In genomic region chr5:57042524-57042931, GRCh38 we compare ENCODE assay signal across 2 cellular contexts.
TF ChIP-seq lines count a peak whose summit lies in the region.

No MANE protein-coding gene starts in this region.

TF ChIP-seq in HEK293, 187 proteins besides CTCF, POLR2A, EP300 and RAD21 (continued from another document and continues in another):
- peak; percentile 56; the same call in 1 of the 2 replicates for TF ChIP-seq ZNF391 (tag by site-specific recombination; IDR thresholded peaks at IDR 0.05; ENCODE audit: borderline replicate concordance, low read depth)
- TF ChIP-seq PRDM10 (tag by site-specific recombination; IDR thresholded peaks at IDR 0.05), result peak; percentile 87
- peak; percentile 61; the same call in 1 of the 2 replicates for TF ChIP-seq GLI4 (tag by site-specific recombination; IDR thresholded peaks at IDR 0.05)
- peak; percentile 80 for TF ChIP-seq WT1 (tag by site-specific recombination; IDR thresholded peaks at IDR 0.05)
- peak; percentile 43; the same call in 1 of the 2 replicates for TF ChIP-seq REST (tag by site-specific recombination; IDR thresholded peaks at IDR 0.05)
- TF ChIP-seq TCF7L2 (IDR thresholded peaks at IDR 0.05; ENCODE audit: borderline replicate concordance, low read depth, low read length), result no peak
- TF ChIP-seq HOXC10 (CRISPR knock-in tag; IDR thresholded peaks at IDR 0.05), result no peak
- peak; percentile 42; the same call in 1 of the 2 replicates for TF ChIP-seq ZNF791 (tag by site-specific recombination; IDR thresholded peaks at IDR 0.05)
- peak; percentile 99 for TF ChIP-seq ZNF24 (tag by site-specific recombination; IDR thresholded peaks at IDR 0.05)
- TF ChIP-seq ZNF416 (tag by site-specific recombination; IDR thresholded peaks at IDR 0.05), result 0 out of 2 replicates have a peak, but pooled peaks have one; percentile 39
- peak; percentile 91 for TF ChIP-seq GFI1B (tag by site-specific recombination; IDR thresholded peaks at IDR 0.05)
- no peak for TF ChIP-seq ZBTB8A (tag by site-specific recombination; IDR thresholded peaks at IDR 0.05)
- peak; percentile 89 for TF ChIP-seq ZNF2 (tag by site-specific recombination; IDR thresholded peaks at IDR 0.05)
- TF ChIP-seq, protein P1, sequence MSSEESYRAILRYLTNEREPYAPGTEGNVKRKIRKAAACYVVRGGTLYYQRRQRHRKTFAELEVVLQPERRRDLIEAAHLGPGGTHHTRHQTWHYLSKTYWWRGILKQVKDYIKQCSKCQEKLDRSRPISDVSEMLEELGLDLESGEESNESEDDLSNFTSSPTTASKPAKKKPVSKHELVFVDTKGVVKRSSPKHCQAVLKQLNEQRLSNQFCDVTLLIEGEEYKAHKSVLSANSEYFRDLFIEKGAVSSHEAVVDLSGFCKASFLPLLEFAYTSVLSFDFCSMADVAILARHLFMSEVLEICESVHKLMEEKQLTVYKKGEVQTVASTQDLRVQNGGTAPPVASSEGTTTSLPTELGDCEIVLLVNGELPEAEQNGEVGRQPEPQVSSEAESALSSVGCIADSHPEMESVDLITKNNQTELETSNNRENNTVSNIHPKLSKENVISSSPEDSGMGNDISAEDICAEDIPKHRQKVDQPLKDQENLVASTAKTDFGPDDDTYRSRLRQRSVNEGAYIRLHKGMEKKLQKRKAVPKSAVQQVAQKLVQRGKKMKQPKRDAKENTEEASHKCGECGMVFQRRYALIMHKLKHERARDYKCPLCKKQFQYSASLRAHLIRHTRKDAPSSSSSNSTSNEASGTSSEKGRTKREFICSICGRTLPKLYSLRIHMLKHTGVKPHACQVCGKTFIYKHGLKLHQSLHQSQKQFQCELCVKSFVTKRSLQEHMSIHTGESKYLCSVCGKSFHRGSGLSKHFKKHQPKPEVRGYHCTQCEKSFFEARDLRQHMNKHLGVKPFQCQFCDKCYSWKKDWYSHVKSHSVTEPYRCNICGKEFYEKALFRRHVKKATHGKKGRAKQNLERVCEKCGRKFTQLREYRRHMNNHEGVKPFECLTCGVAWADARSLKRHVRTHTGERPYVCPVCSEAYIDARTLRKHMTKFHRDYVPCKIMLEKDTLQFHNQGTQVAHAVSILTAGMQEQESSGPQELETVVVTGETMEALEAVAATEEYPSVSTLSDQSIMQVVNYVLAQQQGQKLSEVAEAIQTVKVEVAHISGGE (tag by site-specific recombination; conservative IDR thresholded peaks at IDR 0.05; ENCODE audit: low read depth), result peak; percentile 48
- TF ChIP-seq SCRT1 (tag by site-specific recombination; IDR thresholded peaks at IDR 0.05; ENCODE audit: borderline replicate concordance), result peak; percentile 49; the same call in 1 of the 2 replicates
- TF ChIP-seq ZNF23 (tag by site-specific recombination; IDR thresholded peaks at IDR 0.05; ENCODE audit: borderline replicate concordance), result no peak
- TF ChIP-seq ZNF473 (tag by site-specific recombination; IDR thresholded peaks at IDR 0.05), result 0 out of 2 replicates have a peak, but pooled peaks have one; percentile 66
- TF ChIP-seq ZNF560 (tag by site-specific recombination; IDR thresholded peaks at IDR 0.05; ENCODE audit: borderline replicate concordance), result no peak
- TF ChIP-seq ZNF366 (tag by site-specific recombination; conservative IDR thresholded peaks at IDR 0.05), result peak; percentile 77

TF ChIP-seq in K562, 482 proteins besides CTCF, POLR2A, EP300 and RAD21 (continued from another document and continues in another):
- TF ChIP-seq, protein P2, sequence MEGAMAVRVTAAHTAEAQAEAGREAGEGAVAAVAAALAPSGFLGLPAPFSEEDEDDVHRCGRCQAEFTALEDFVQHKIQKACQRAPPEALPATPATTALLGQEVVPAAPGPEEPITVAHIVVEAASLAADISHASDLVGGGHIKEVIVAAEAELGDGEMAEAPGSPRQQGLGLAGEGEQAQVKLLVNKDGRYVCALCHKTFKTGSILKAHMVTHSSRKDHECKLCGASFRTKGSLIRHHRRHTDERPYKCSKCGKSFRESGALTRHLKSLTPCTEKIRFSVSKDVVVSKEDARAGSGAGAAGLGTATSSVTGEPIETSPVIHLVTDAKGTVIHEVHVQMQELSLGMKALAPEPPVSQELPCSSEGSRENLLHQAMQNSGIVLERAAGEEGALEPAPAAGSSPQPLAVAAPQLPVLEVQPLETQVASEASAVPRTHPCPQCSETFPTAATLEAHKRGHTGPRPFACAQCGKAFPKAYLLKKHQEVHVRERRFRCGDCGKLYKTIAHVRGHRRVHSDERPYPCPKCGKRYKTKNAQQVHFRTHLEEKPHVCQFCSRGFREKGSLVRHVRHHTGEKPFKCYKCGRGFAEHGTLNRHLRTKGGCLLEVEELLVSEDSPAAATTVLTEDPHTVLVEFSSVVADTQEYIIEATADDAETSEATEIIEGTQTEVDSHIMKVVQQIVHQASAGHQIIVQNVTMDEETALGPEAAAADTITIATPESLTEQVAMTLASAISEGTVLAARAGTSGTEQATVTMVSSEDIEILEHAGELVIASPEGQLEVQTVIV (CRISPR knock-in tag; IDR thresholded peaks at IDR 0.05; ENCODE audit: borderline replicate concordance), result no peak
- no peak for TF ChIP-seq RBM39 (optimal IDR thresholded peaks at IDR 0.05; ENCODE audit: low read depth, low read length)
- peak; percentile 49; the same call in 1 of the 2 replicates for TF ChIP-seq ETV1 (tag; conservative IDR thresholded peaks at IDR 0.05; ENCODE audit: low read depth)
- no peak for TF ChIP-seq HOXB6 (CRISPR knock-in tag; IDR thresholded peaks at IDR 0.05; ENCODE audit: borderline replicate concordance)
- TF ChIP-seq, protein P3, sequence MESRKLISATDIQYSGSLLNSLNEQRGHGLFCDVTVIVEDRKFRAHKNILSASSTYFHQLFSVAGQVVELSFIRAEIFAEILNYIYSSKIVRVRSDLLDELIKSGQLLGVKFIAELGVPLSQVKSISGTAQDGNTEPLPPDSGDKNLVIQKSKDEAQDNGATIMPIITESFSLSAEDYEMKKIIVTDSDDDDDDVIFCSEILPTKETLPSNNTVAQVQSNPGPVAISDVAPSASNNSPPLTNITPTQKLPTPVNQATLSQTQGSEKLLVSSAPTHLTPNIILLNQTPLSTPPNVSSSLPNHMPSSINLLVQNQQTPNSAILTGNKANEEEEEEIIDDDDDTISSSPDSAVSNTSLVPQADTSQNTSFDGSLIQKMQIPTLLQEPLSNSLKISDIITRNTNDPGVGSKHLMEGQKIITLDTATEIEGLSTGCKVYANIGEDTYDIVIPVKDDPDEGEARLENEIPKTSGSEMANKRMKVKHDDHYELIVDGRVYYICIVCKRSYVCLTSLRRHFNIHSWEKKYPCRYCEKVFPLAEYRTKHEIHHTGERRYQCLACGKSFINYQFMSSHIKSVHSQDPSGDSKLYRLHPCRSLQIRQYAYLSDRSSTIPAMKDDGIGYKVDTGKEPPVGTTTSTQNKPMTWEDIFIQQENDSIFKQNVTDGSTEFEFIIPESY (CRISPR knock-in tag; IDR thresholded peaks at IDR 0.05), result no peak
- TF ChIP-seq SP1 (CRISPR knock-in tag; IDR thresholded peaks at IDR 0.05), result no peak
- TF ChIP-seq CBX8 (IDR thresholded peaks at IDR 0.05; ENCODE audit: borderline replicate concordance, extremely low read depth, low read depth, low read length, poor library complexity, severe bottlenecking), result no peak
- no peak for TF ChIP-seq TFAM (CRISPR knock-in tag; conservative IDR thresholded peaks at IDR 0.05)
- peak; percentile 96 for TF ChIP-seq ARID1B (IDR thresholded peaks at IDR 0.05)
- TF ChIP-seq U2AF2 (optimal IDR thresholded peaks at IDR 0.05; ENCODE audit: low read depth, low read length), result no peak
- TF ChIP-seq ZNF644 (tag; IDR thresholded peaks at IDR 0.05; ENCODE audit: low read depth), result no peak
- no peak for TF ChIP-seq ZFPM2 (CRISPR knock-in tag; IDR thresholded peaks at IDR 0.05)
- peak; percentile 41 for TF ChIP-seq CEBPB (tag; IDR thresholded peaks at IDR 0.05)
- TF ChIP-seq SOX6 (IDR thresholded peaks at IDR 0.05), result peak; percentile 81
- no peak for TF ChIP-seq RUNX1 (IDR thresholded peaks at IDR 0.05; ENCODE audit: low read depth)
- no peak for TF ChIP-seq HMG20A (CRISPR knock-in tag; conservative IDR thresholded peaks at IDR 0.05)
- TF ChIP-seq NFE2 (IDR thresholded peaks at IDR 0.05; ENCODE audit: low read depth), result no peak
- TF ChIP-seq, protein P4, sequence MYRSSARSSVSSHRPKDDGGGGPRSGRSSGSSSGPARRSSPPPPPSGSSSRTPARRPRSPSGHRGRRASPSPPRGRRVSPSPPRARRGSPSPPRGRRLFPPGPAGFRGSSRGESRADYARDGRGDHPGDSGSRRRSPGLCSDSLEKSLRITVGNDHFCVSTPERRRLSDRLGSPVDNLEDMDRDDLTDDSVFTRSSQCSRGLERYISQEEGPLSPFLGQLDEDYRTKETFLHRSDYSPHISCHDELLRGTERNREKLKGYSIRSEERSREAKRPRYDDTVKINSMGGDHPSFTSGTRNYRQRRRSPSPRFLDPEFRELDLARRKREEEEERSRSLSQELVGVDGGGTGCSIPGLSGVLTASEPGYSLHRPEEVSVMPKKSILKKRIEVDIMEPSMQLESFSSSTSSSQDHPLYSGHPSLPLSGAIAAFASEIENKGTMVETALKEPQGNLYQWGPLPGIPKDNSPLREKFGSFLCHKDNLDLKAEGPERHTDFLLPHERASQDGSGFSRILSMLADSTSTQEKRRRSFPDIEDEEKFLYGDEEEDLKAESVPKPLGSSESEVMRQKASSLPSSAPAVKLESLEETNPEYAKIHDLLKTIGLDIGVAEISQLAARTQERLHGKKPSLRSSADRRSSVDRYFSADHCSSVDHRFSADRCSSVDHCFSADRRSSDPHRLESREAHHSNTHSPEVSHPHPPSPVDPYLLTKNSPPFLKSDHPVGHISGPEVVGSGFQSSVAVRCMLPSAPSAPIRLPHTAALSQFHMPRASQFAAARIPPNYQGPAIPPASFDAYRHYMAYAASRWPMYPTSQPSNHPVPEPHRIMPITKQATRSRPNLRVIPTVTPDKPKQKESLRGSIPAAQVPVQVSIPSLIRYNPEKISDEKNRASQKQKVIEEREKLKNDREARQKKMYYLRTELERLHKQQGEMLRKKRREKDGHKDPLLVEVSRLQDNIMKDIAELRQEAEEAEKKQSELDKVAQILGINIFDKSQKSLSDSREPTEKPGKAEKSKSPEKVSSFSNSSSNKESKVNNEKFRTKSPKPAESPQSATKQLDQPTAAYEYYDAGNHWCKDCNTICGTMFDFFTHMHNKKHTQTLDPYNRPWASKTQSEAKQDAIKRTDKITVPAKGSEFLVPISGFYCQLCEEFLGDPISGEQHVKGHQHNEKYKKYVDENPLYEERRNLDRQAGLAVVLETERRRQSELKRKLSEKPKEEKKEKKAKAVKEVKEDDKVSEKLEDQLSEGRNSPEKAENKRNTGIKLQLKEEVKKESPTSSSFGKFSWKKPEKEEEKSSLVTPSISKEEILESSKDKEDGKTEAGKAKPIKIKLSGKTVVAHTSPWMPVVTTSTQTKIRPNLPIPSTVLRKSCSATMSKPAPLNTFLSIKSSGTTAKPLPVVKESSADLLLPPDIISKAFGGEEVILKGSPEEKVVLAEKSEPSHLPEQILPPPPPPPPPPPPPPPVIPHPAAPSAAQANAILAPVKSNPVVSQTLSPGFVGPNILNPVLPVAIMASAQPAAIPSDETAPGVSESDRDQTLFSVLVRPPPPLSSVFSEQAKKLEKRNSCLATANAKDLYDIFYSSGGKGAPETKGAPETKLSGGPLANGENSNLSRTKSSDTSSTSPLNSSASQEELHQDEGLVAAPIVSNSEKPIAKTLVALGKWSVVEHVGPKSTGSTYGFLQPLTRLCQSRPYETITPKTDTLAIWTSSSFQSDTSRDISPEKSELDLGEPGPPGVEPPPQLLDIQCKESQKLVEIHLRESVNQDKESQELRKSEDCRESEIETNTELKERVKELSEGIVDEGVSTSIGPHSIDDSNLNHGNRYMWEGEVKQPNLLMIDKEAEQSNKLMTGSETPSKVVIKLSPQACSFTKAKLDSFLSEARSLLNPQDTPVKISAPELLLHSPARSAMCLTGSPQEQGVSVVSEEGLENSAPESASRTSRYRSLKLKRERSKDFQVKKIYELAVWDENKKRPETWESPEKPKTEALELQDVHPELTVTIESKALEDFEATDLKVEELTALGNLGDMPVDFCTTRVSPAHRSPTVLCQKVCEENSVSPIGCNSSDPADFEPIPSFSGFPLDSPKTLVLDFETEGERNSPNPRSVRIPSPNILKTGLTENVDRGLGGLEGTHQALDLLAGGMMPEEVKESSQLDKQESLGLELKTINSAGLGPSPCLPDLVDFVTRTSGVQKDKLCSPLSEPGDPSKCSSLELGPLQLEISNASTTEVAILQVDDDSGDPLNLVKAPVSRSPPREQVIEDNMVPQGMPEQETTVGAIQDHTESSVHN (IDR thresholded peaks at IDR 0.05; ENCODE audit: borderline replicate concordance in 1 of 2, low read depth in 1 of 2), result peak in 1 of 2 experiments; percentile 80; a peak in 1 of 4 replicates
- peak; percentile 27; the same call in 1 of the 2 replicates for TF ChIP-seq GATA2 (CRISPR knock-in tag; IDR thresholded peaks at IDR 0.05)
- TF ChIP-seq, protein P5, sequence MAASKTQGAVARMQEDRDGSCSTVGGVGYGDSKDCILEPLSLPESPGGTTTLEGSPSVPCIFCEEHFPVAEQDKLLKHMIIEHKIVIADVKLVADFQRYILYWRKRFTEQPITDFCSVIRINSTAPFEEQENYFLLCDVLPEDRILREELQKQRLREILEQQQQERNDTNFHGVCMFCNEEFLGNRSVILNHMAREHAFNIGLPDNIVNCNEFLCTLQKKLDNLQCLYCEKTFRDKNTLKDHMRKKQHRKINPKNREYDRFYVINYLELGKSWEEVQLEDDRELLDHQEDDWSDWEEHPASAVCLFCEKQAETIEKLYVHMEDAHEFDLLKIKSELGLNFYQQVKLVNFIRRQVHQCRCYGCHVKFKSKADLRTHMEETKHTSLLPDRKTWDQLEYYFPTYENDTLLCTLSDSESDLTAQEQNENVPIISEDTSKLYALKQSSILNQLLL (CRISPR knock-in tag; IDR thresholded peaks at IDR 0.05; ENCODE audit: borderline replicate concordance), result no peak
- TF ChIP-seq CTCFL (IDR thresholded peaks at IDR 0.05; ENCODE audit: borderline replicate concordance, insufficient read depth, low read depth, low read length, poor library complexity, severe bottlenecking), result no peak
- no peak for TF ChIP-seq PTRF (tag; IDR thresholded peaks at IDR 0.05)
- TF ChIP-seq ZBTB26 (CRISPR knock-in tag; IDR thresholded peaks at IDR 0.05), result no peak
- peak; percentile 71; the same call in 1 of the 2 replicates for TF ChIP-seq PML (IDR thresholded peaks at IDR 0.05; ENCODE audit: low read length)
